14 cellular contexts compared by ENCODE assay signal in the genomic region with DNA sequence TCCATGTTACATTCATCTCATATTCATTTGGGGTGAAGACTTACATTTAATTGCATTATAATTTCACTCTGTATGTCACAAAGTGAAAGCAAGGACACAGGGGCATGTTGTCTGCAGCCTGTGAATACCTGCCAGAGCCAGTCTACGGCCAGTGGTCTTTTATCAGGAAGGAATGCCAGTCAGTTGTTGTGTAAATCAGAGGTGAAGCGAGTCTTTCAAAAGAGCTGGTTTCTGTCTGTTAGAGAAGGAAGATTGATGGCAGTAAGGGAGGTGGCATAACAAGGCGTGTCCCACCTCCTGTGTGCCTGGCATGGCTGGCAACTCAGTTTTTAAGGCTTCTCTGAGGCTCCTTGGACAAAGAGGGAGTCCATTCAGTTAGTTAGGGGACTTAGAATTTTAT. TPM values are rescaled to one million over a fixed set of nuclear protein-coding genes. Genes with fewer than 3 reads are reported as not detected.
DNase-seq lines count a peak whose midpoint lies in the region; ATAC-seq and TF ChIP-seq lines count a peak whose summit lies in the region.
"Had no signal": no experiment of that assay in that cellular context is flagged by ENCODE, and none has a peak within 500 bp of the region (broad histone marks: within the 10 kb centered on the region; RNA-seq: fewer than 3 reads in every experiment).

No MANE protein-coding gene starts in this region.

- DNase-seq in H7 (peak; percentile 31), NCI-H146 (lab: John Stamatoyannopoulos, UW) (no peak)
- no peak for DNase-seq in activated CD4-positive, alpha-beta memory T cell treated with anti-CD3 and anti-CD28 coated beads, Interleukin-2, amount 10 ng/mL, durations not matched to agents 7 days and 5 days
- DNase-seq: CD8-positive, alpha-beta T cell; NCI-H1930; NCI-H526; PC-3 had no signal

- H3K36me3 ChIP-seq in H7 (replicated peaks; ENCODE audit: control insufficient read depth, insufficient read depth, low read length) (no peaks in the 10 kb centered on the region), Loucy (ENCODE audit: insufficient read depth, low read length) (no peaks in the 10 kb centered on the region), neutrophil (no peaks in the 10 kb centered on the region)

- ATAC-seq in esophagus mucosa (peak; percentile 37), GM18909 (IDR thresholded peaks at IDR 0.05; ENCODE audit: poor library complexity, unreplicated experiment) (no peak), GM21423 (IDR thresholded peaks at IDR 0.05; ENCODE audit: unreplicated experiment) (no peak)
- ATAC-seq: CD8-positive, alpha-beta T cell; HCT116; K562; PC-3 had no signal

- H3K27me3 Mint-ChIP-seq in activated CD4-positive, alpha-beta memory T cell treated with anti-CD3 and anti-CD28 coated beads, Interleukin-2, amount 10 ng/mL, durations not matched to agents 7 days and 5 days, result peaks cover 20% of the 10 kb centered on the region

- POLR2A ChIA-PET in activated CD4-positive, alpha-beta memory T cell treated with anti-CD3 and anti-CD28 coated beads, Interleukin-2, amount 10 ng/mL, durations not matched to agents 7 days and 5 days (lab: Charles Lee), result no interaction called here

- peak overlapping the region; percentile 5 for H3K4me2 ChIP-seq in Loucy (ENCODE audit: low read depth, low read length, poor library complexity, severe bottlenecking)

- peak overlapping the region; percentile 23 for H3K9ac ChIP-seq in Loucy (ENCODE audit: low read depth, low read length, poor library complexity, severe bottlenecking)

- no peaks in the 10 kb centered on the region for H3K27me3 ChIP-seq in H7 (ENCODE audit: control insufficient read depth, insufficient read depth, low read length)
- H3K27me3 ChIP-seq in Loucy (ENCODE audit: insufficient read depth, low read length, poor library complexity, severe bottlenecking), result no peaks in the 10 kb centered on the region
- no peaks in the 10 kb centered on the region for H3K27me3 ChIP-seq in neutrophil

- no peaks in the 10 kb centered on the region for H3K9me2 ChIP-seq in Loucy (replicated peaks; ENCODE audit: low read depth, low read length)

- H3K4me1 Mint-ChIP-seq in activated CD4-positive, alpha-beta memory T cell treated with anti-CD3 and anti-CD28 coated beads, Interleukin-2, amount 10 ng/mL, durations not matched to agents 7 days and 5 days, result no peaks in the 10 kb centered on the region

- H3K9me3 ChIP-seq in Loucy (ENCODE audit: insufficient read depth, low read depth, low read length) (no peaks in the 10 kb centered on the region), neutrophil (no peaks in the 10 kb centered on the region)

- H3K27ac ChIP-seq in neutrophil, result peak overlapping the region; percentile 85

- TF ChIP-seq CTCF in Loucy (conservative IDR thresholded peaks at IDR 0.05; ENCODE audit: low read length) (no peak), neutrophil (IDR thresholded peaks at IDR 0.05) (no peak)

- no peaks in the 10 kb centered on the region for H3K9me3 Mint-ChIP-seq in activated CD4-positive, alpha-beta memory T cell treated with anti-CD3 and anti-CD28 coated beads, Interleukin-2, amount 10 ng/mL, durations not matched to agents 7 days and 5 days
- H3K9me3 Mint-ChIP-seq: CD8-positive, alpha-beta T cell had no signal

- H4K20me1 ChIP-seq in Loucy (ENCODE audit: insufficient read depth, low read length, poor library complexity, severe bottlenecking), result no peaks in the 10 kb centered on the region

- no peak overlapping the region for H3K4me3 Mint-ChIP-seq in activated CD4-positive, alpha-beta memory T cell treated with anti-CD3 and anti-CD28 coated beads, Interleukin-2, amount 10 ng/mL, durations not matched to agents 7 days and 5 days
- H3K4me3 Mint-ChIP-seq: CD8-positive, alpha-beta T cell had no signal

- peaks cover 12% of the 10 kb centered on the region for H3K4me1 ChIP-seq in Loucy (ENCODE audit: insufficient read depth, low read length, poor library complexity, severe bottlenecking)
- peaks cover 42 to 44% of the 10 kb centered on the region in 2 experiments for H3K4me1 ChIP-seq in neutrophil (ENCODE audit: control insufficient read depth in 1 of 2, insufficient read depth in 1 of 2, low read depth in 1 of 2, low read length in 1 of 2)

- H3K79me2 ChIP-seq in Loucy (ENCODE audit: insufficient read depth, low read length), result no peaks in the 10 kb centered on the region

- H3K4me3 ChIP-seq in H7 (ENCODE audit: insufficient read depth, low read depth, low read length) (no peak overlapping the region), Loucy (ENCODE audit: low read length, poor library complexity, severe bottlenecking) (no peak overlapping the region), neutrophil (ENCODE audit: low read depth in 1 of 2, low read length in 1 of 2) (peak overlapping the region in 1 of 2 experiments; percentile 17)
- H3K4me3 ChIP-seq: K562 had no signal

- H3F3A ChIP-seq in Loucy (ENCODE audit: low read depth), result no peaks in the 10 kb centered on the region

- H3K36me3 Mint-ChIP-seq in activated CD4-positive, alpha-beta memory T cell treated with anti-CD3 and anti-CD28 coated beads, Interleukin-2, amount 10 ng/mL, durations not matched to agents 7 days and 5 days (ENCODE audit: low read depth), result no peaks in the 10 kb centered on the region
- H3K36me3 Mint-ChIP-seq: CD8-positive, alpha-beta T cell had no signal

- peak overlapping the region; percentile 56 for H2AFZ ChIP-seq in Loucy (ENCODE audit: low read length)

- no peak overlapping the region for H3K27ac Mint-ChIP-seq in activated CD4-positive, alpha-beta memory T cell treated with anti-CD3 and anti-CD28 coated beads, Interleukin-2, amount 10 ng/mL, durations not matched to agents 7 days and 5 days
- H3K27ac Mint-ChIP-seq: CD8-positive, alpha-beta T cell had no signal

- CTCF ChIA-PET in activated CD4-positive, alpha-beta memory T cell treated with anti-CD3 and anti-CD28 coated beads, Interleukin-2, amount 10 ng/mL, durations not matched to agents 7 days and 5 days (lab: Charles Lee), result no interaction called here

RNA-seq across cellular contexts. Expression of gene SYK, which starts 18.1 kb away (rescaled TPM):
- 0.38 and 2.7 TPM in 2 replicates for total RNA-seq in H7 (2014; rRNA removed; shearing (Covaris generic))
- total RNA-seq in esophagus mucosa, result 60.3 TPM
- not detected for total RNA-seq in activated CD4-positive, alpha-beta memory T cell treated with anti-CD3 and anti-CD28 coated beads, Interleukin-2, amount 10 ng/mL, durations not matched to agents 7 days and 5 days

Comparison
In these comparisons a context has a peak if more than half of its experiments do, and no peak if none do; other contexts are left out.
1. RNA of gene SYK, which starts 18.1 kb away (total RNA-seq): 60.3 TPM in esophagus mucosa (single experiment); 0.38 to 2.7 TPM in H7 and not detected in activated CD4-positive, alpha-beta memory T cell treated with anti-CD3 and anti-CD28 coated beads, Interleukin-2, amount 10 ng/mL, durations not matched to agents 7 days and 5 days; every median in the first group is over 10 times any median in the second.